In genomic region chr18:59699750-59700534, GRCh38 we compare ENCODE assay signal across 22 cellular contexts. TPM values are rescaled to one million over a fixed set of nuclear protein-coding genes. Genes with fewer than 3 reads are reported as not detected.
DNase-seq lines count a peak whose midpoint lies in the region; ATAC-seq, FAIRE-seq and TF ChIP-seq lines count a peak whose summit lies in the region.
"Had no signal": no experiment of that assay in that cellular context is flagged by ENCODE, and none has a peak within 500 bp of the region (broad histone marks: within the 10 kb centered on the region; RNA-seq: fewer than 3 reads in every experiment).

No MANE protein-coding gene starts in this region.

- H2AFZ ChIP-seq in HepG2 (ENCODE audit: low read length) = no peak overlapping the region

- FAIRE-seq in HepG2 (lab: Jason Lieb, UNC) (no peak), bronchial epithelial cell (lab: Jason Lieb, UNC) (no peak)

- H4K20me1 ChIP-seq in HepG2 (ENCODE audit: insufficient read depth, low read length) = no peaks in the 10 kb centered on the region

- CTCF ChIA-PET in HepG2 (lab: Yijun Ruan, JAX; ENCODE audit: low intra/inter-chr PET ratio, low total read pairs) = no interaction called here
- CTCF ChIA-PET in activated naive CD4-positive, alpha-beta T cell treated with anti-CD3 and anti-CD28 coated beads, Interleukin-2, amount 10 ng/mL, durations not matched to agents 7 days and 5 days (lab: Charles Lee) = no interaction called here

- no peak for ATAC-seq in HepG2
- no peak for ATAC-seq in right lobe of liver
- ATAC-seq: left lung had no signal

- H3K27ac ChIP-seq in HepG2 (ENCODE audit: extremely low read length, insufficient read depth, low read length) (no peak overlapping the region), right lobe of liver (no peak overlapping the region), muscle layer of duodenum (ENCODE audit: low read length) (peak overlapping the region; percentile 30)
- H3K27ac ChIP-seq: ascending aorta had no signal

- no TSS peak for BruUV-seq in HepG2 (replicated peaks; lab: Mats Ljungman, UMichigan)

- H3K9me3 Mint-ChIP-seq in activated naive CD4-positive, alpha-beta T cell treated with anti-CD3 and anti-CD28 coated beads, Interleukin-2, amount 10 ng/mL, durations not matched to agents 7 days and 5 days = no peaks in the 10 kb centered on the region
- peaks cover 0 to 8% (median 2%) of the 10 kb centered on the region in 6 donors for H3K9me3 Mint-ChIP-seq in immature natural killer cell

- no peak for TF ChIP-seq CTCF in HepG2 (CRISPR knock-in tag; IDR thresholded peaks at IDR 0.05)
- no peak for TF ChIP-seq CTCF in right lobe of liver (IDR thresholded peaks at IDR 0.05)
- TF ChIP-seq CTCF in bronchial epithelial cell (IDR thresholded peaks at IDR 0.05; ENCODE audit: insufficient read depth, low read length, severe bottlenecking) = no peak

- H3K36me3 Mint-ChIP-seq in activated naive CD4-positive, alpha-beta T cell treated with anti-CD3 and anti-CD28 coated beads, Interleukin-2, amount 10 ng/mL, durations not matched to agents 7 days and 5 days = no peaks in the 10 kb centered on the region
- peaks cover 0 to 4% (median 0%) of the 10 kb centered on the region in 3 donors for H3K36me3 Mint-ChIP-seq in immature natural killer cell

- H3K4me1 Mint-ChIP-seq in activated naive CD4-positive, alpha-beta T cell treated with anti-CD3 and anti-CD28 coated beads, Interleukin-2, amount 10 ng/mL, durations not matched to agents 7 days and 5 days = peaks cover 7% of the 10 kb centered on the region
- no peaks in the 10 kb centered on the region for H3K4me1 Mint-ChIP-seq in immature natural killer cell

- intact Hi-C loops in HepG2 (cut with micrococcal nuclease; ENCODE audit: unreplicated experiment) = loop anchor here (10.0 kb wide), 1 partner anchor 125 kb away; no protein-coding TSS in a partner anchor
- intact Hi-C loops in right lobe of liver (cut with DNase I) = no loop called here

- H3K36me3 ChIP-seq in HepG2 (replicated peaks in 1 of 2; ENCODE audit: control insufficient read depth in 1 of 2, insufficient read depth in 2 of 2, low read length in 2 of 2) (no peaks in the 10 kb centered on the region), right lobe of liver (no peaks in the 10 kb centered on the region), bronchial epithelial cell (ENCODE audit: control insufficient read depth, insufficient read depth, low read length) (no peaks in the 10 kb centered on the region), muscle layer of duodenum (ENCODE audit: control insufficient read depth in 1 of 2, insufficient read depth in 2 of 2, low read length in 2 of 2) (no peaks in the 10 kb centered on the region)
- H3K36me3 ChIP-seq: ascending aorta, esophagus muscularis mucosa, left lung had no signal

- WGBS in HepG2 (ENCODE audit: low lambda C conversion rate) = 29% methylated on average over 7 of the region's 8 CpGs
- WGBS in right lobe of liver (ENCODE audit: insufficient coverage, low coverage, low lambda C conversion rate, missing lambda C conversion rate) = 65% methylated on average over 6 of the region's 8 CpGs

- no peak overlapping the region for H3K4me2 ChIP-seq in HepG2 (ENCODE audit: low read depth, low read length)

- no peak overlapping the region for H3K27ac Mint-ChIP-seq in activated naive CD4-positive, alpha-beta T cell treated with anti-CD3 and anti-CD28 coated beads, Interleukin-2, amount 10 ng/mL, durations not matched to agents 7 days and 5 days
- no peak overlapping the region for H3K27ac Mint-ChIP-seq in immature natural killer cell

- H3K4me3 Mint-ChIP-seq in activated naive CD4-positive, alpha-beta T cell treated with anti-CD3 and anti-CD28 coated beads, Interleukin-2, amount 10 ng/mL, durations not matched to agents 7 days and 5 days = no peak overlapping the region
- H3K4me3 Mint-ChIP-seq in immature natural killer cell = no peak overlapping the region

- H3K79me2 ChIP-seq in HepG2 (ENCODE audit: insufficient read depth, low read length) = no peaks in the 10 kb centered on the region

- no peak for TF ChIP-seq POLR2A in HepG2 (IDR thresholded peaks at IDR 0.05; ENCODE audit: insufficient read depth in 1 of 2, low read depth in 2 of 2, low read length in 2 of 2)
- TF ChIP-seq POLR2A in right lobe of liver (IDR thresholded peaks at IDR 0.05) = no peak

- H3K4me3 ChIP-seq in HepG2 (replicated peaks in 1 of 3; ENCODE audit: insufficient read depth in 1 of 3, low read depth in 2 of 3, low read length in 3 of 3) = no peak overlapping the region
- no peak overlapping the region for H3K4me3 ChIP-seq in right lobe of liver
- no peak overlapping the region for H3K4me3 ChIP-seq in bronchial epithelial cell (ENCODE audit: low read depth, low read length)
- H3K4me3 ChIP-seq in muscle layer of duodenum (ENCODE audit: low read depth in 1 of 2, low read length in 2 of 2) = no peak overlapping the region
- H3K4me3 ChIP-seq: ascending aorta, esophagus muscularis mucosa, left lung had no signal

- H3K4me1 ChIP-seq in HepG2 (ENCODE audit: insufficient read depth, low read length) (no peaks in the 10 kb centered on the region), right lobe of liver (peaks cover 0 to 10% (median 0%) of the 10 kb centered on the region in 4 donors), muscle layer of duodenum (ENCODE audit: control insufficient read depth in 1 of 2, insufficient read depth in 2 of 2, low read length in 2 of 2) (peaks cover 0 to 30% of the 10 kb centered on the region in 2 donors)

- H3K9ac ChIP-seq in HepG2 (ENCODE audit: insufficient read depth, low read depth, low read length) = no peak overlapping the region

- DNase-seq in HepG2 (ENCODE audit: low spot score) (no peak), right lobe of liver (no peak), bronchial epithelial cell (ENCODE audit: low read depth) (peak; percentile 74), islet precursor cell (no peak), immature natural killer cell (no peak), NCI-H1694 treated with DMSO at 0.1 percent for 48 hours (lab: John Stamatoyannopoulos, UW) (no peak)
- no peak for DNase-seq in activated naive CD4-positive, alpha-beta T cell treated with anti-CD3 and anti-CD28 coated beads, Interleukin-2, amount 10 ng/mL, durations not matched to agents 7 days and 5 days
- DNase-seq: activated CD4-positive, alpha-beta T cell treated with anti-CD3 and anti-CD28 coated beads for 1 hour; activated CD8-positive, alpha-beta memory T cell treated with anti-CD3 and anti-CD28 coated beads for 24 hours; activated naive CD4-positive, alpha-beta T cell treated with anti-CD3 and anti-CD28 coated beads, Interleukin-2, amount 50 U/mL, for 16 hours; activated T-cell treated with anti-CD3 and anti-CD28 coated beads, Interleukin-2, amount 50 U/mL, for 48 hours; KBM-7; left lung; NCI-H2029; NCI-H510A; stimulated activated CD4-positive, alpha-beta T cell treated with anti-CD3 and anti-CD28 coated beads, Interleukin-12 subunit alpha, Interleukin-12 subunit beta, amount 100 ng/mL, for 4 hours; stimulated activated CD8-positive, alpha-beta memory T cell treated with anti-CD3 and anti-CD28 coated beads, Interleukin-4, amount 100 ng/mL, for 48 hours had no signal

- H3K27me3 Mint-ChIP-seq in activated naive CD4-positive, alpha-beta T cell treated with anti-CD3 and anti-CD28 coated beads, Interleukin-2, amount 10 ng/mL, durations not matched to agents 7 days and 5 days = peaks cover 43% of the 10 kb centered on the region
- peaks cover 2 to 27% (median 12%) of the 10 kb centered on the region in 3 donors for H3K27me3 Mint-ChIP-seq in immature natural killer cell (ENCODE audit: low read depth in 3 of 3)

- no peaks in the 10 kb centered on the region for H3K9me3 ChIP-seq in HepG2 (ENCODE audit: low read length)
- H3K9me3 ChIP-seq in right lobe of liver = no peaks in the 10 kb centered on the region
- no peaks in the 10 kb centered on the region for H3K9me3 ChIP-seq in muscle layer of duodenum (ENCODE audit: control insufficient read depth in 1 of 2, low read length in 2 of 2)
- H3K9me3 ChIP-seq: ascending aorta, esophagus muscularis mucosa, left lung had no signal

- no peak for TF ChIP-seq RAD21 in HepG2 (CRISPR knock-in tag; IDR thresholded peaks at IDR 0.05)

- POLR2A ChIA-PET in HepG2 (lab: Yijun Ruan, JAX) = no interaction called here

- H3K27me3 ChIP-seq in HepG2 (ENCODE audit: control insufficient read depth in 1 of 2, insufficient read depth in 2 of 2, low read length in 2 of 2) = peaks cover 3 to 32% of the 10 kb centered on the region in 2 experiments
- peaks cover 0 to 10% of the 10 kb centered on the region in 2 donors for H3K27me3 ChIP-seq in right lobe of liver
- no peaks in the 10 kb centered on the region for H3K27me3 ChIP-seq in bronchial epithelial cell (ENCODE audit: control insufficient read depth, insufficient read depth, low read length)
- H3K27me3 ChIP-seq in muscle layer of duodenum (ENCODE audit: low read depth, low read length) = no peaks in the 10 kb centered on the region
- H3K27me3 ChIP-seq: ascending aorta had no signal

- no peak for TF ChIP-seq EP300 in HepG2 (IDR thresholded peaks at IDR 0.05; ENCODE audit: low read depth in 2 of 2, low read length in 2 of 2)
- no peak for TF ChIP-seq EP300 in HepG2 (CRISPR knock-in tag; IDR thresholded peaks at IDR 0.05; ENCODE audit: borderline replicate concordance)

- in situ Hi-C loops in HepG2 (cut with HindIII; ENCODE audit: extremely low pct_ligation_motif_present, low pct_unique_long_range_greater_than_20kb) = no loop called here

RNA-seq across cellular contexts. Expression of gene CCBE1, which starts 2.7 kb away (rescaled TPM):
- total RNA-seq in HepG2 (2016; rRNA removed; fragmentation: Illumina TruSeq; extraction: Trizol) = not detected in 2 replicates
- total RNA-seq in HepG2 (2016; cell fraction: cytosol; rRNA removed; fragmentation: Illumina TruSeq; extraction: Trizol; ENCODE audit: low read depth) = not detected in 2 replicates
- not detected in 2 replicates for total RNA-seq in HepG2 (2016; cell fraction: insoluble cytoplasmic fraction; rRNA removed; fragmentation: Illumina TruSeq; extraction: Trizol)
- total RNA-seq in HepG2 (2016; cell fraction: membrane; rRNA removed; fragmentation: Illumina TruSeq; extraction: Trizol) = not detected in 2 replicates
- not detected in 2 replicates for total RNA-seq in HepG2 (2016; cell fraction: nucleus; rRNA removed; fragmentation: Illumina TruSeq; extraction: Trizol)
- not detected in 2 replicates for polyA plus RNA-seq in HepG2 (2011; rRNA removed)
- polyA plus RNA-seq in HepG2 (2011; cell fraction: cytosol; rRNA removed) = 0.03 TPM in 1 of 2 replicates, not detected in the other
- polyA plus RNA-seq in HepG2 (2011; cell fraction: nucleus; rRNA removed) = not detected in 2 replicates
- not detected in 2 replicates for polyA plus RNA-seq in HepG2 (2012)
- polyA plus RNA-seq in HepG2 (2016; cell fraction: cytosol; fragmentation: Illumina TruSeq; extraction: Trizol; ENCODE audit: low read depth) = not detected in 2 replicates
- 0.09 TPM in 1 of 2 replicates, not detected in the other for polyA plus RNA-seq in HepG2 (2016; cell fraction: insoluble cytoplasmic fraction; fragmentation: Illumina TruSeq; extraction: Trizol; ENCODE audit: low read depth)
- not detected in 2 replicates for polyA plus RNA-seq in HepG2 (2016; cell fraction: membrane; fragmentation: Illumina TruSeq; extraction: Trizol; ENCODE audit: low read depth)
- not detected in 2 replicates for polyA plus RNA-seq in HepG2 (2016; cell fraction: nucleus; fragmentation: Illumina TruSeq; extraction: Trizol; ENCODE audit: insufficient read depth, low read depth)
- polyA minus RNA-seq in HepG2 (2011; rRNA and poly(A)+ RNA removed; ENCODE audit: low replicate concordance) = not detected in 2 replicates
- not detected in 2 replicates for polyA minus RNA-seq in HepG2 (2011; cell fraction: cytosol; rRNA and poly(A)+ RNA removed)
- not detected in 2 replicates for polyA minus RNA-seq in HepG2 (2011; cell fraction: nucleus; rRNA and poly(A)+ RNA removed)
- 1 to 10 TPM; 2.7 to 6.9 (median 4.3) TPM for total RNA-seq in right lobe of liver
- 1.6 and 4.9 TPM in 2 replicates for total RNA-seq in bronchial epithelial cell
- under 1 TPM in 2 of 3 donors, not detected in 1; 0.03 to 0.25 TPM for polyA plus RNA-seq in immature natural killer cell
- total RNA-seq: G401, H4 had no signal
